8 cellular contexts compared by ENCODE assay signal in genomic region chr4:104860227-104861123, GRCh38.
DNase-seq lines count a peak whose midpoint lies in the region; ATAC-seq and TF ChIP-seq lines count a peak whose summit lies in the region.

No MANE protein-coding gene starts in this region.

- no peaks in the 10 kb centered on the region for H3K9me3 Mint-ChIP-seq in natural killer cell

- no peaks in the 10 kb centered on the region for H3K36me3 ChIP-seq in esophagus squamous epithelium
- no peaks in the 10 kb centered on the region for H3K36me3 ChIP-seq in transverse colon

- H3K4me3 ChIP-seq in esophagus squamous epithelium (no peak overlapping the region), transverse colon (no peak overlapping the region)

- H3K27me3 ChIP-seq in esophagus squamous epithelium (no peaks in the 10 kb centered on the region), transverse colon (no peaks in the 10 kb centered on the region)

- WGBS in esophagus squamous epithelium, 2 donors, result 21 to 27% methylated on average over 4 of the region's 4 CpGs
- WGBS in transverse colon (ENCODE audit: low coverage in 1 of 2), 2 donors, result 22 to 29% methylated on average over 4 of the region's 4 CpGs

- no peaks in the 10 kb centered on the region for H3K36me3 Mint-ChIP-seq in natural killer cell

- H3K27me3 Mint-ChIP-seq in natural killer cell (ENCODE audit: low read depth in 2 of 2), result peaks cover 0 to 6% of the 10 kb centered on the region in 2 donors

- no peak overlapping the region for H3K27ac Mint-ChIP-seq in natural killer cell

- no peaks in the 10 kb centered on the region for H3K4me1 ChIP-seq in esophagus squamous epithelium
- no peaks in the 10 kb centered on the region for H3K4me1 ChIP-seq in transverse colon

- TF ChIP-seq CTCF in esophagus squamous epithelium (IDR thresholded peaks at IDR 0.05), result peak; percentile 64 to 92 (median 86)
- peak; percentile 92 for TF ChIP-seq CTCF in natural killer cell (IDR thresholded peaks at IDR 0.05)
- peak; percentile 79 to 92 (median 89) for TF ChIP-seq CTCF in transverse colon (IDR thresholded peaks at IDR 0.05)

- H3K4me1 Mint-ChIP-seq in natural killer cell, result no peaks in the 10 kb centered on the region

- TF ChIP-seq POLR2A in esophagus squamous epithelium (IDR thresholded peaks at IDR 0.05) (no peak), transverse colon (IDR thresholded peaks at IDR 0.05) (no peak)

- H3K4me3 Mint-ChIP-seq in natural killer cell, result no peak overlapping the region

- DNase-seq in Caki2 (ENCODE audit: low read depth) (peak; percentile 56), NCI-H460 (ENCODE audit: extremely low read depth, low read depth) (peak; percentile 46), esophagus squamous epithelium (lab: John Stamatoyannopoulos, UW) (no peak), natural killer cell (no peak), transverse colon (peak; percentile 49)
- DNase-seq in activated CD4-positive, alpha-beta T cell treated with anti-CD3 and anti-CD28 coated beads, Interleukin-2, amount 50 U/mL, for 48 hours, result peak; percentile 36 to 58

- no peak for TF ChIP-seq EP300 in transverse colon (IDR thresholded peaks at IDR 0.05; ENCODE audit: low read depth)

- ATAC-seq in GM19395 (IDR thresholded peaks at IDR 0.05; ENCODE audit: unreplicated experiment) (peak; percentile 97), HG03520 (IDR thresholded peaks at IDR 0.05; ENCODE audit: unreplicated experiment) (peak; percentile 63), natural killer cell (peak; percentile 75 to 91 (median 85))

- intact Hi-C loops in esophagus squamous epithelium (cut with DNase I), result no loop called here
- intact Hi-C loops in natural killer cell (cut with micrococcal nuclease), result loop anchor here (5.0 kb wide), 1 partner anchor 798 kb away; no protein-coding TSS in a partner anchor
- intact Hi-C loops in transverse colon (cut with DNase I; ENCODE audit: low total_unique reads), result no loop called here

- H3K9me3 ChIP-seq in esophagus squamous epithelium (peaks cover 0 to 4% (median 0%) of the 10 kb centered on the region in 3 donors), transverse colon (no peaks in the 10 kb centered on the region)

- H3K27ac ChIP-seq in esophagus squamous epithelium (no peak overlapping the region), transverse colon (no peak overlapping the region)

- in situ Hi-C loops in Caki2 (cut with HindIII; ENCODE audit: low pct_unique_long_range_greater_than_20kb, low sequenced_read_pairs), result no loop called here
- in situ Hi-C loops in transverse colon (cut with MboI; ENCODE audit: low pct_ligation_motif_present in 1 of 4, low pct_unique_long_range_greater_than_20kb in 1 of 4, low sequenced_read_pairs in 3 of 4), result loop anchor here in 3 of 4 donors (10.0 to 25.0 kb wide), 2 partner anchors 796 to 798 kb away; no protein-coding TSS in a partner anchor

Comparison
In these comparisons a context has a peak if more than half of its experiments do, and no peak if none do; other contexts are left out.
1. DNase-seq: peak in Caki2 (single experiment), NCI-H460 (single experiment), activated CD4-positive, alpha-beta T cell treated with anti-CD3 and anti-CD28 coated beads, Interleukin-2, amount 50 U/mL, for 48 hours (2 of 2) and transverse colon (single experiment); none in esophagus squamous epithelium (single experiment) and natural killer cell (single experiment).
2. Peak in every context shown above with its lines, with median percentiles within 50 percentile points of each other: ATAC-seq and CTCF ChIP-seq.